12 cellular contexts compared by ENCODE assay signal in genomic region chr2:138421971-138422335, GRCh38.
DNase-seq lines count a peak whose midpoint lies in the region; TF ChIP-seq lines count a peak whose summit lies in the region.
"Had no signal": no experiment of that assay in that cellular context is flagged by ENCODE, and none has a peak within 500 bp of the region (broad histone marks: within the 10 kb centered on the region; RNA-seq: fewer than 3 reads in every experiment).

No MANE protein-coding gene starts in this region.

- no peak overlapping the region for H2AFZ ChIP-seq in mammary epithelial cell (ENCODE audit: low read depth, low read length)

- H3K27ac Mint-ChIP-seq in Calu3 (ENCODE audit: unreplicated experiment) = peak overlapping the region; percentile 68
- H3K27ac Mint-ChIP-seq in mesothelial cell of epicardium = peak overlapping the region; percentile 48

- DNase-seq in Calu3 (peak; percentile 54), M059J (ENCODE audit: low read depth) (peak; percentile 86), mammary epithelial cell (peak; percentile 91), mesothelial cell of epicardium (ENCODE audit: low spot score in 2 of 2, unreplicated experiment in 2 of 2) (no peak), NCI-H128 (lab: John Stamatoyannopoulos, UW; ENCODE audit: unreplicated experiment) (no peak), epidermal melanocyte (ENCODE audit: insufficient read length, low spot score) (no peak), iPS-NIHi11 (ENCODE audit: low spot score) (no peak)
- DNase-seq in NK-92 treated with Interleukin-12 subunit alpha and Interleukin-12 subunit beta, amount 100 ng/mL, for 24 hours (lab: John Stamatoyannopoulos, UW) = no peak
- DNase-seq: activated CD4-positive, alpha-beta T cell treated with anti-CD3 and anti-CD28 coated beads for 1 hour; NCI-H2081 treated with DMSO at 0.1 percent for 48 hours; stimulated activated CD4-positive, alpha-beta T cell treated with anti-CD3 and anti-CD28 coated beads, Interleukin-4, amount 100 ng/mL, for 1 hour had no signal

- H3K4me3 ChIP-seq in mammary epithelial cell (replicated peaks in 1 of 3; ENCODE audit: insufficient read depth in 1 of 3, low read depth in 2 of 3, low read length in 3 of 3) = no peak overlapping the region
- H3K4me3 ChIP-seq: ascending aorta had no signal

- H3K4me2 ChIP-seq in mammary epithelial cell (ENCODE audit: insufficient read depth, low read depth, low read length) = peak overlapping the region; percentile 70

- no peak overlapping the region for H3K9ac ChIP-seq in mammary epithelial cell (ENCODE audit: insufficient read depth, low read length)

- H3K27me3 Mint-ChIP-seq in Calu3 (ENCODE audit: unreplicated experiment) = no peaks in the 10 kb centered on the region
- no peaks in the 10 kb centered on the region for H3K27me3 Mint-ChIP-seq in mesothelial cell of epicardium (ENCODE audit: low read depth)

- no peaks in the 10 kb centered on the region for H3K36me3 ChIP-seq in mammary epithelial cell (ENCODE audit: insufficient read depth, low read length)
- H3K36me3 ChIP-seq: ascending aorta had no signal

- no peaks in the 10 kb centered on the region for H4K20me1 ChIP-seq in mammary epithelial cell (ENCODE audit: insufficient read depth, low read length)

- H3K36me3 Mint-ChIP-seq in Calu3 (ENCODE audit: insufficient read depth, unreplicated experiment) (peaks cover 22% of the 10 kb centered on the region), mesothelial cell of epicardium (peaks cover 9% of the 10 kb centered on the region)

- H3K27me3 ChIP-seq in mammary epithelial cell (ENCODE audit: insufficient read depth, low read length) = no peaks in the 10 kb centered on the region
- H3K27me3 ChIP-seq: ascending aorta had no signal

- in situ Hi-C loops in mammary epithelial cell (cut with MboI; ENCODE audit: low sequenced_read_pairs in 2 of 2) = no loop called here

- no peaks in the 10 kb centered on the region for H3K79me2 ChIP-seq in mammary epithelial cell (ENCODE audit: insufficient read depth, low read length)

- peaks cover 23% of the 10 kb centered on the region for H3K4me1 ChIP-seq in mammary epithelial cell (ENCODE audit: insufficient read depth, low read length)
- H3K4me1 ChIP-seq: ascending aorta had no signal

- H3K9me3 Mint-ChIP-seq in Calu3 (ENCODE audit: low read depth, unreplicated experiment) (no peaks in the 10 kb centered on the region), mesothelial cell of epicardium (peaks cover 26% of the 10 kb centered on the region)

- intact Hi-C loops in Calu3 (cut with micrococcal nuclease; ENCODE audit: unreplicated experiment) (loop anchor here (1.0 to 5.0 kb wide), 2 partner anchors 80 to 155 kb away; no protein-coding TSS in a partner anchor), mammary epithelial cell (cut with micrococcal nuclease) (loop anchor here (2.0 kb wide), 3 partner anchors 21 to 81 kb away; no protein-coding TSS in a partner anchor)

- dilution Hi-C loops in mammary epithelial cell (cut with HindIII; ENCODE audit: low sequenced_read_pairs) = no loop called here

- H3K4me1 Mint-ChIP-seq in Calu3 (ENCODE audit: low read depth, unreplicated experiment) = peaks cover 78% of the 10 kb centered on the region
- peaks cover 10% of the 10 kb centered on the region for H3K4me1 Mint-ChIP-seq in mesothelial cell of epicardium

- H3K9me3 ChIP-seq in mammary epithelial cell (replicated peaks; ENCODE audit: insufficient read depth, low read length) = peaks cover 5% of the 10 kb centered on the region

- TF ChIP-seq CTCF in Calu3 (IDR thresholded peaks at IDR 0.05; ENCODE audit: unreplicated experiment) (no peak), mammary epithelial cell (conservative IDR thresholded peaks at IDR 0.05 in 1 of 2, IDR thresholded peaks at IDR 0.05 in 1 of 2; ENCODE audit: extremely low read depth in 1 of 2, insufficient read depth in 1 of 2, low read depth in 1 of 2, low read length in 2 of 2) (no peak), mesothelial cell of epicardium (IDR thresholded peaks at IDR 0.05; ENCODE audit: unreplicated experiment) (no peak)

- peak overlapping the region; percentile 16 for H3K4me3 Mint-ChIP-seq in Calu3 (ENCODE audit: low read depth, unreplicated experiment)
- no peak overlapping the region for H3K4me3 Mint-ChIP-seq in mesothelial cell of epicardium

- BruUV-seq in Calu3 (replicated peaks; lab: Mats Ljungman, UMichigan) = no TSS peak
- no TSS peak for BruUV-seq in mammary epithelial cell (replicated peaks; lab: Mats Ljungman, UMichigan)

- CTCF ChIA-PET in Calu3 (lab: Charles Lee) (interaction anchor here (0.8 kb wide), 1 partner anchor 14 kb away, joined by 3 read pairs; no protein-coding TSS in a partner anchor), mammary epithelial cell (lab: Charles Lee; ENCODE audit: low non-redundant PET) (interaction anchor here (0.7 kb wide), 1 partner anchor 13 kb away, joined by 5 read pairs; no protein-coding TSS in a partner anchor)

- peak overlapping the region; percentile 82 for H3K27ac ChIP-seq in mammary epithelial cell (ENCODE audit: insufficient read depth, low read depth, low read length)
- H3K27ac ChIP-seq: ascending aorta had no signal

Comparison
In these comparisons a context has a peak if more than half of its experiments do, and no peak if none do; other contexts are left out.
1. DNase-seq: peak in Calu3 (single experiment), M059J (single experiment) and mammary epithelial cell (single experiment); none in mesothelial cell of epicardium (0 of 2), NCI-H128 (single experiment), epidermal melanocyte (single experiment), iPS-NIHi11 (single experiment) and NK-92 treated with Interleukin-12 subunit alpha and Interleukin-12 subunit beta, amount 100 ng/mL, for 24 hours (single experiment).